ENCODE assay signal across 8 cellular contexts in the genomic region with DNA sequence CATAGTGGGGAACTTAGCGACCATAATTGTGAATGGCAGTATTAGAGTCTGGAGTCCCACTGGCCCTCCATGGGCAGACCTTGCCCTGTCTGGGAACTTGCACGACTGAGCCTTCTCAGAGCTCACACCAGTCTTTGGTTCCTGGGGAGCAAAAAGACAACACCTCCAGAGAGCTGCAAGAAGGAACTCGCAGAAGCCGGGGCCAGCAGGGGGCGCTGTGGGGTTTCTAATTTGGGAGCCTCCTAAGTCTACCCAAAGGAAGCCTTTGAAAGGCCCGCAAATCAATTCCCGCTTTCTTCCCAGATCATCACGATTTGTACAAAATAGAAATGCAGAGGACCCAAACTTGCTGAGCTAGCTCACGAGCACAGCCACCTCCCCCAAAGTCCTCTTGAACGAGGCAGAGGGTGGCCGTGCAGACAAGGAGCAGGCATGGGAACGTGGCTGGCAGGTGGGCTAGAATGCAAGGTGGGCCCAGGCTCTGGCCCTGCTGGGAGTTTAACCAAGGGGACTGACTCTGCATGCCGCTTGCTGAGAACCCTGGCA. TPM values are rescaled to one million over a fixed set of nuclear protein-coding genes. Genes with fewer than 3 reads are reported as not detected.
DNase-seq lines count a peak whose midpoint lies in the region; FAIRE-seq and TF ChIP-seq lines count a peak whose summit lies in the region.

No MANE protein-coding gene starts in this region.

- H3K4me3 ChIP-seq in endothelial cell of umbilical vein (replicated peaks in 1 of 3; ENCODE audit: insufficient read depth in 1 of 3, low read depth in 1 of 3, low read length in 3 of 3): no peak overlapping the region

- POLR2A ChIA-PET in HEK293T (lab: Yijun Ruan, JAX): no interaction called here
- POLR2A ChIA-PET in endothelial cell of umbilical vein (lab: Charles Lee): no interaction called here

- H4K20me1 ChIP-seq in endothelial cell of umbilical vein (replicated peaks; ENCODE audit: control insufficient read depth, extremely low read depth, insufficient read depth, low read length): no peaks in the 10 kb centered on the region

- H2AFZ ChIP-seq in endothelial cell of umbilical vein (ENCODE audit: low read depth, low read length): no peak overlapping the region

- TF ChIP-seq CTCF in endothelial cell of umbilical vein (IDR thresholded peaks at IDR 0.05; ENCODE audit: extremely low read depth in 1 of 2, insufficient read depth in 1 of 2, low read depth in 1 of 2, low read length in 2 of 2): peak; percentile 78 to 91

- CTCF ChIA-PET in HEK293T (lab: Yijun Ruan, JAX) (interaction anchor here (0.6 to 2.0 kb wide), 8 partner anchors 9 to 621 kb away, joined by 3 to 7 read pairs (median 4); no protein-coding TSS in a partner anchor), endothelial cell of umbilical vein (lab: Charles Lee) (interaction anchor here (0.7 to 4.5 kb wide), 21 partner anchors 9 to 828 kb away, joined by 3 to 147 read pairs (median 5); no protein-coding TSS in a partner anchor)

- dilution Hi-C loops in endothelial cell of umbilical vein (cut with MboI; ENCODE audit: extremely low pct_ligation_motif_present, low sequenced_read_pairs): no loop called here

- DNase-seq in C1 segment of cervical spinal cord (lab: John Stamatoyannopoulos, UW) (peak in 13 of 14 donors; percentile 6 to 76 (median 38)), HEK293T (ENCODE audit: extremely low spot score) (peak; percentile 73), NCI-H748 (lab: John Stamatoyannopoulos, UW; ENCODE audit: unreplicated experiment) (peak; percentile 74), endothelial cell of umbilical vein (ENCODE audit: low read depth, low spot score) (peak; percentile 45), middle frontal gyrus (ENCODE audit: extremely low spot score, low spot score) (peak; percentile 37), HPDE6-E6E7 (ENCODE audit: extremely low spot score) (no peak)
- peak; percentile 23 to 55 for DNase-seq in activated CD8-positive, alpha-beta memory T cell treated with anti-CD3 and anti-CD28 coated beads for 1 hour (ENCODE audit: extremely low read depth in 1 of 2, low read depth in 1 of 2)
- peak; percentile 54 to 63 for DNase-seq in stimulated activated CD8-positive, alpha-beta memory T cell treated with anti-CD3 and anti-CD28 coated beads, Interleukin-4, amount 100 ng/mL, for 1 hour (ENCODE audit: low read depth in 2 of 2, low spot score in 1 of 2)

- no peaks in the 10 kb centered on the region for H3K79me2 ChIP-seq in endothelial cell of umbilical vein (ENCODE audit: control insufficient read depth, insufficient read depth, low read length)

- intact Hi-C loops in endothelial cell of umbilical vein (cut with micrococcal nuclease): loop anchor here (1.0 to 5.0 kb wide), 6 partner anchors 130 to 618 kb away; no protein-coding TSS in a partner anchor

- no peak overlapping the region for H3K27ac ChIP-seq in endothelial cell of umbilical vein (ENCODE audit: insufficient read depth, low read depth, low read length)

- no peaks in the 10 kb centered on the region for H3K9me1 ChIP-seq in endothelial cell of umbilical vein (replicated peaks; ENCODE audit: control insufficient read depth, extremely low read depth, insufficient read depth, low read length)

- TF ChIP-seq POLR2A in endothelial cell of umbilical vein (IDR thresholded peaks at IDR 0.05; ENCODE audit: low read depth, low read length): no peak

- no peaks in the 10 kb centered on the region for H3K36me3 ChIP-seq in endothelial cell of umbilical vein (ENCODE audit: control insufficient read depth in 2 of 2, extremely low read depth in 1 of 2, insufficient read depth in 2 of 2, low read length in 2 of 2)

- H3K4me1 ChIP-seq in endothelial cell of umbilical vein (ENCODE audit: control insufficient read depth, extremely low read depth, insufficient read depth, low read length): no peaks in the 10 kb centered on the region

- no TSS peak for BruUV-seq in endothelial cell of umbilical vein (replicated peaks; lab: Mats Ljungman, UMichigan)

- FAIRE-seq in endothelial cell of umbilical vein (lab: Jason Lieb, UNC): peak; percentile 67

- no peaks in the 10 kb centered on the region for H3K9me3 ChIP-seq in endothelial cell of umbilical vein (replicated peaks; ENCODE audit: control insufficient read depth, insufficient read depth, low read length)

- no peak overlapping the region for H3K9ac ChIP-seq in endothelial cell of umbilical vein (replicated peaks; ENCODE audit: extremely low read depth, insufficient read depth, low read length)

- no peaks in the 10 kb centered on the region for H3K27me3 ChIP-seq in endothelial cell of umbilical vein (ENCODE audit: control insufficient read depth in 2 of 2, insufficient read depth in 2 of 2, low read length in 2 of 2)

- H3K4me2 ChIP-seq in endothelial cell of umbilical vein (ENCODE audit: insufficient read depth, low read length): no peak overlapping the region

TF ChIP-seq in HEK293T, 16 proteins besides CTCF, POLR2A, EP300 and RAD21:
- TF ChIP-seq, protein P1, sequence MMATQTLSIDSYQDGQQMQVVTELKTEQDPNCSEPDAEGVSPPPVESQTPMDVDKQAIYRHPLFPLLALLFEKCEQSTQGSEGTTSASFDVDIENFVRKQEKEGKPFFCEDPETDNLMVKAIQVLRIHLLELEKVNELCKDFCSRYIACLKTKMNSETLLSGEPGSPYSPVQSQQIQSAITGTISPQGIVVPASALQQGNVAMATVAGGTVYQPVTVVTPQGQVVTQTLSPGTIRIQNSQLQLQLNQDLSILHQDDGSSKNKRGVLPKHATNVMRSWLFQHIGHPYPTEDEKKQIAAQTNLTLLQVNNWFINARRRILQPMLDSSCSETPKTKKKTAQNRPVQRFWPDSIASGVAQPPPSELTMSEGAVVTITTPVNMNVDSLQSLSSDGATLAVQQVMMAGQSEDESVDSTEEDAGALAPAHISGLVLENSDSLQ (IDR thresholded peaks at IDR 0.05): no peak
- TF ChIP-seq HDGF (IDR thresholded peaks at IDR 0.05; ENCODE audit: borderline replicate concordance) (no peak), SP1 (IDR thresholded peaks at IDR 0.05) (no peak), FOXM1 (IDR thresholded peaks at IDR 0.05; ENCODE audit: borderline replicate concordance) (no peak), FOXA1 (IDR thresholded peaks at IDR 0.05) (no peak), NFRKB (IDR thresholded peaks at IDR 0.05) (no peak), TARDBP (IDR thresholded peaks at IDR 0.05) (no peak)

TF ChIP-seq in endothelial cell of umbilical vein, 7 proteins besides CTCF, POLR2A, EP300 and RAD21:
- TF ChIP-seq GATA2 (IDR thresholded peaks at IDR 0.05; ENCODE audit: insufficient read depth, insufficient read length, low read depth, low read length): no peak
- no peak for TF ChIP-seq FOS (IDR thresholded peaks at IDR 0.05; ENCODE audit: borderline replicate concordance, insufficient read depth, low read length)
- TF ChIP-seq POLR2AphosphoS5 (IDR thresholded peaks at IDR 0.05; ENCODE audit: insufficient read depth, low read depth, low read length): no peak
- TF ChIP-seq MYC (IDR thresholded peaks at IDR 0.05; ENCODE audit: low read depth, low read length): no peak
- TF ChIP-seq, protein P2, sequence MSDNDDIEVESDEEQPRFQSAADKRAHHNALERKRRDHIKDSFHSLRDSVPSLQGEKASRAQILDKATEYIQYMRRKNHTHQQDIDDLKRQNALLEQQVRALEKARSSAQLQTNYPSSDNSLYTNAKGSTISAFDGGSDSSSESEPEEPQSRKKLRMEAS (IDR thresholded peaks at IDR 0.05; ENCODE audit: insufficient read depth, insufficient read length): no peak
- no peak for TF ChIP-seq JUN (IDR thresholded peaks at IDR 0.05; ENCODE audit: borderline replicate concordance, insufficient read depth, insufficient read length, low read depth)
- TF ChIP-seq EZH2 (IDR thresholded peaks at IDR 0.05; ENCODE audit: borderline replicate concordance, low read depth, low read length, severe bottlenecking): no peak

RNA-seq across cellular contexts. Expression of a gene that starts 46.3 kb away (rescaled TPM):
- total RNA-seq in endothelial cell of umbilical vein: 41.6 and 41.7 TPM in 2 replicates
- polyA plus RNA-seq in endothelial cell of umbilical vein: 66.7 and 80.6 TPM in 2 replicates
- polyA plus RNA-seq in endothelial cell of umbilical vein (2011; cell fraction: cytosol; rRNA removed): 20.1 and 27.5 TPM in 2 replicates
- polyA plus RNA-seq in endothelial cell of umbilical vein (2011; cell fraction: nucleus; rRNA removed): 21.3 and 35.7 TPM in 2 replicates
- polyA plus RNA-seq in endothelial cell of umbilical vein (2012): 26.1 and 26.6 TPM in 2 replicates
- 115 and 128 TPM in 2 replicates for polyA minus RNA-seq in endothelial cell of umbilical vein
- polyA minus RNA-seq in endothelial cell of umbilical vein (2011; cell fraction: cytosol; rRNA and poly(A)+ RNA removed): 45.8 TPM
- 17.6 and 28.5 TPM in 2 replicates for polyA minus RNA-seq in endothelial cell of umbilical vein (2011; cell fraction: nucleus; rRNA and poly(A)+ RNA removed)
